In the genomic region with DNA sequence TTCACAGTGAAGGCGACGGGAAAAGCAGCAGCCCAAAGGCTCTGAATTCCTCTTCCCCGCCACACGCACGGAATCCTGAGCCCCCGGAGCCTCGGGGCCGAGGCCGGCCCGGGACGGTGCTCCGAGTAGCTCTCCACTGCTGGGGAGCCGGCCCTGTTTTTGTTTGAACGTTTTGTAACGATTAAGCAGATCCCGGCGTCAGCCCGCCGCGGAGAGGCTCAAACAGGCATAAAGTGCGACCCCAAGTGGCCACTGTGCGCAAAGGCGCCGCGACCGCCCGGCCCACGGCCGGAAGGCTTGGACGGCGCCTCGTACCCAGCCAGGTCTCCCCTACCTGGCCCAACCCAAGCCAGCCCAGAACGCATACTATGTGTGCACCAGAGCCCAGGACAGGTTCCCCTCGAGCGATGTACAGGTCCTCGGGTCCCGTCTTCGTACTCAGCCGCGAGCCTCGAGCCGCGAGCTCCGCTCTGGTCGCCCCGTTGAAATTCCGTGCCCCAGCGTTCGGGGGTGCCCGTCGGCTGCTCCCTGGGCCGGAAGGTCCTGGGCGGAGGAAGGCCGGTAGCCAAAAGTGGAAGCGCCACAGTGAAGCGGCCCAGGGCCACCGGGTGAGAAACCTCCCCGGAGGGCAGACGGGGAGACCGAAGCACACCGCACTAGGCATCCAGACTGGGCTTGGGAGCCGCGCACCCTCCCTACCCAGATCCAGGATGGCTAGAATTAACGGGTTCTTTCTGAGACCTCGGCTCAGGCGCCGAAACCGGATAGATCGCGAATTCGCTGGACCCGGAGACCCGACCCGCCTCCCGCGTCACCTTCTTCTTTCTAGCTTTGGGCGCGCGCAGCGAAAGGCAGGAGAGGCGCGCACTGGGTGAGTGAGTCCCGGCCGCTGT, we compare ENCODE assay signal across 1 cellular context.
A peak's percentile ranks its signal among the peaks of the same experiment; 100 is the strongest.
TF ChIP-seq lines count a peak whose summit lies in the region.

No MANE protein-coding gene starts in this region.

TF ChIP-seq in HepG2, 621 proteins besides CTCF, POLR2A, EP300 and RAD21 (continued from another document and continues in another):
- TF ChIP-seq, protein P1, sequence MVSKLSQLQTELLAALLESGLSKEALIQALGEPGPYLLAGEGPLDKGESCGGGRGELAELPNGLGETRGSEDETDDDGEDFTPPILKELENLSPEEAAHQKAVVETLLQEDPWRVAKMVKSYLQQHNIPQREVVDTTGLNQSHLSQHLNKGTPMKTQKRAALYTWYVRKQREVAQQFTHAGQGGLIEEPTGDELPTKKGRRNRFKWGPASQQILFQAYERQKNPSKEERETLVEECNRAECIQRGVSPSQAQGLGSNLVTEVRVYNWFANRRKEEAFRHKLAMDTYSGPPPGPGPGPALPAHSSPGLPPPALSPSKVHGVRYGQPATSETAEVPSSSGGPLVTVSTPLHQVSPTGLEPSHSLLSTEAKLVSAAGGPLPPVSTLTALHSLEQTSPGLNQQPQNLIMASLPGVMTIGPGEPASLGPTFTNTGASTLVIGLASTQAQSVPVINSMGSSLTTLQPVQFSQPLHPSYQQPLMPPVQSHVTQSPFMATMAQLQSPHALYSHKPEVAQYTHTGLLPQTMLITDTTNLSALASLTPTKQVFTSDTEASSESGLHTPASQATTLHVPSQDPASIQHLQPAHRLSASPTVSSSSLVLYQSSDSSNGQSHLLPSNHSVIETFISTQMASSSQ (IDR thresholded peaks at IDR 0.05; ENCODE audit: low read depth): no peak
- TF ChIP-seq, protein P1 (CRISPR knock-in tag; IDR thresholded peaks at IDR 0.05; ENCODE audit: borderline replicate concordance): no peak
- no peak for TF ChIP-seq ZNF24 (IDR thresholded peaks at IDR 0.05)
- no peak for TF ChIP-seq RFX5 (IDR thresholded peaks at IDR 0.05; ENCODE audit: low read depth, low read length)
- TF ChIP-seq ZNF780A (CRISPR knock-in tag; IDR thresholded peaks at IDR 0.05): no peak
- TF ChIP-seq, protein P2, sequence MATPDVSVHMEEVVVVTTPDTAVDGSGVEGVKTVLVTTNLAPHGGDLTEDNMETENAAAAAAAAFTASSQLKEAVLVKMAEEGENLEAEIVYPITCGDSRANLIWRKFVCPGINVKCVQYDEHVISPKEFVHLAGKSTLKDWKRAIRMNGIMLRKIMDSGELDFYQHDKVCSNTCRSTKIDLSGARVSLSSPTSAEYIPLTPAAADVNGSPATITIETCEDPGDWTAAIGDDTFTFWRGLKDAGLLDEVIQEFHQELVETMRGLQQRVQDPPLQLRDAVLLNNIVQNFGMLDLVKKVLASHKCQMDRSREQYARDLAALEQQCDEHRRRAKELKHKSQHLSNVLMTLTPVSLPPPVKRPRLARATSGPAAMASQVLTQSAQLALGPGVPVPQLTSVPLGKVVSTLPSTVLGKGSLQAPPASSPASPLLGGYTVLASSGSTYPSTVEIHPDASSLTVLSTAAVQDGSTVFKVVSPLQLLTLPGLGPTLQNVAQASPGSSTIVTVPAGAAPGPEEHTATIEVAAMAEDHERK (CRISPR knock-in tag; IDR thresholded peaks at IDR 0.05; ENCODE audit: low read depth): no peak
- no peak for TF ChIP-seq ZNF788 (CRISPR knock-in tag; IDR thresholded peaks at IDR 0.05; ENCODE audit: borderline replicate concordance)
- TF ChIP-seq, protein P3, sequence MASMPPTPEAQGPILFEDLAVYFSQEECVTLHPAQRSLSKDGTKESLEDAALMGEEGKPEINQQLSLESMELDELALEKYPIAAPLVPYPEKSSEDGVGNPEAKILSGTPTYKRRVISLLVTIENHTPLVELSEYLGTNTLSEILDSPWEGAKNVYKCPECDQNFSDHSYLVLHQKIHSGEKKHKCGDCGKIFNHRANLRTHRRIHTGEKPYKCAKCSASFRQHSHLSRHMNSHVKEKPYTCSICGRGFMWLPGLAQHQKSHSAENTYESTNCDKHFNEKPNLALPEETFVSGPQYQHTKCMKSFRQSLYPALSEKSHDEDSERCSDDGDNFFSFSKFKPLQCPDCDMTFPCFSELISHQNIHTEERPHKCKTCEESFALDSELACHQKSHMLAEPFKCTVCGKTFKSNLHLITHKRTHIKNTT (CRISPR knock-in tag; IDR thresholded peaks at IDR 0.05): no peak
- no peak for TF ChIP-seq ZC3H13 (CRISPR knock-in tag; IDR thresholded peaks at IDR 0.05)
- 0 out of 2 replicates have a peak, but pooled peaks have one; percentile 14 for TF ChIP-seq PHF20 (CRISPR knock-in tag; IDR thresholded peaks at IDR 0.05)
- TF ChIP-seq MBD4 (IDR thresholded peaks at IDR 0.05; ENCODE audit: borderline replicate concordance, low read length): no peak
- TF ChIP-seq MAFG (CRISPR knock-in tag; IDR thresholded peaks at IDR 0.05): no peak
- TF ChIP-seq ZNF629 (CRISPR knock-in tag; conservative IDR thresholded peaks at IDR 0.05): no peak
- TF ChIP-seq, protein P4, sequence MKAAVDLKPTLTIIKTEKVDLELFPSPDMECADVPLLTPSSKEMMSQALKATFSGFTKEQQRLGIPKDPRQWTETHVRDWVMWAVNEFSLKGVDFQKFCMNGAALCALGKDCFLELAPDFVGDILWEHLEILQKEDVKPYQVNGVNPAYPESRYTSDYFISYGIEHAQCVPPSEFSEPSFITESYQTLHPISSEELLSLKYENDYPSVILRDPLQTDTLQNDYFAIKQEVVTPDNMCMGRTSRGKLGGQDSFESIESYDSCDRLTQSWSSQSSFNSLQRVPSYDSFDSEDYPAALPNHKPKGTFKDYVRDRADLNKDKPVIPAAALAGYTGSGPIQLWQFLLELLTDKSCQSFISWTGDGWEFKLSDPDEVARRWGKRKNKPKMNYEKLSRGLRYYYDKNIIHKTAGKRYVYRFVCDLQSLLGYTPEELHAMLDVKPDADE (CRISPR knock-in tag; IDR thresholded peaks at IDR 0.05): no peak
- TF ChIP-seq ZNF766 (CRISPR knock-in tag; IDR thresholded peaks at IDR 0.05; ENCODE audit: borderline replicate concordance): no peak
- no peak for TF ChIP-seq ZNF510 (CRISPR knock-in tag; IDR thresholded peaks at IDR 0.05; ENCODE audit: low read depth)
- TF ChIP-seq SMAD9 (CRISPR knock-in tag; IDR thresholded peaks at IDR 0.05): peak; percentile 83
- TF ChIP-seq ZFP82 (CRISPR knock-in tag; IDR thresholded peaks at IDR 0.05; ENCODE audit: borderline replicate concordance): 0 out of 2 replicates have a peak, but pooled peaks have one; percentile 30
- TF ChIP-seq, protein P5, sequence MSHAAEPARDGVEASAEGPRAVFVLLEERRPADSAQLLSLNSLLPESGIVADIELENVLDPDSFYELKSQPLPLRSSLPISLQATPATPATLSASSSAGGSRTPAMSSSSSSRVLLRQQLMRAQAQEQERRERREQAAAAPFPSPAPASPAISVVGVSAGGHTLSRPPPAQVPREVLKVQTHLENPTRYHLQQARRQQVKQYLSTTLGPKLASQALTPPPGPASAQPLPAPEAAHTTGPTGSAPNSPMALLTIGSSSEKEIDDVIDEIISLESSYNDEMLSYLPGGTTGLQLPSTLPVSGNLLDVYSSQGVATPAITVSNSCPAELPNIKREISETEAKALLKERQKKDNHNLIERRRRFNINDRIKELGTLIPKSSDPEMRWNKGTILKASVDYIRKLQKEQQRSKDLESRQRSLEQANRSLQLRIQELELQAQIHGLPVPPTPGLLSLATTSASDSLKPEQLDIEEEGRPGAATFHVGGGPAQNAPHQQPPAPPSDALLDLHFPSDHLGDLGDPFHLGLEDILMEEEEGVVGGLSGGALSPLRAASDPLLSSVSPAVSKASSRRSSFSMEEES (CRISPR knock-in tag; IDR thresholded peaks at IDR 0.05): no peak
- TF ChIP-seq ZFP36L2 (CRISPR knock-in tag; IDR thresholded peaks at IDR 0.05): no peak
- TF ChIP-seq PRMT3 (CRISPR knock-in tag; IDR thresholded peaks at IDR 0.05; ENCODE audit: borderline replicate concordance, low read depth): no peak
- TF ChIP-seq, protein P6, sequence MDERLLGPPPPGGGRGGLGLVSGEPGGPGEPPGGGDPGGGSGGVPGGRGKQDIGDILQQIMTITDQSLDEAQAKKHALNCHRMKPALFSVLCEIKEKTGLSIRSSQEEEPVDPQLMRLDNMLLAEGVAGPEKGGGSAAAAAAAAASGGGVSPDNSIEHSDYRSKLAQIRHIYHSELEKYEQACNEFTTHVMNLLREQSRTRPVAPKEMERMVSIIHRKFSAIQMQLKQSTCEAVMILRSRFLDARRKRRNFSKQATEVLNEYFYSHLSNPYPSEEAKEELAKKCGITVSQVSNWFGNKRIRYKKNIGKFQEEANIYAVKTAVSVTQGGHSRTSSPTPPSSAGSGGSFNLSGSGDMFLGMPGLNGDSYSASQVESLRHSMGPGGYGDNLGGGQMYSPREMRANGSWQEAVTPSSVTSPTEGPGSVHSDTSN (CRISPR knock-in tag; IDR thresholded peaks at IDR 0.05): no peak
- no peak for TF ChIP-seq ZNF367 (CRISPR knock-in tag; IDR thresholded peaks at IDR 0.05; ENCODE audit: borderline replicate concordance)
- TF ChIP-seq FOXM1 (CRISPR knock-in tag; IDR thresholded peaks at IDR 0.05): peak; percentile 56; the same call in 1 of the 2 replicates
- TF ChIP-seq ZSCAN20 (CRISPR knock-in tag; IDR thresholded peaks at IDR 0.05; ENCODE audit: borderline replicate concordance): no peak; the same call in 1 of the 2 replicates
- TF ChIP-seq, protein P7, sequence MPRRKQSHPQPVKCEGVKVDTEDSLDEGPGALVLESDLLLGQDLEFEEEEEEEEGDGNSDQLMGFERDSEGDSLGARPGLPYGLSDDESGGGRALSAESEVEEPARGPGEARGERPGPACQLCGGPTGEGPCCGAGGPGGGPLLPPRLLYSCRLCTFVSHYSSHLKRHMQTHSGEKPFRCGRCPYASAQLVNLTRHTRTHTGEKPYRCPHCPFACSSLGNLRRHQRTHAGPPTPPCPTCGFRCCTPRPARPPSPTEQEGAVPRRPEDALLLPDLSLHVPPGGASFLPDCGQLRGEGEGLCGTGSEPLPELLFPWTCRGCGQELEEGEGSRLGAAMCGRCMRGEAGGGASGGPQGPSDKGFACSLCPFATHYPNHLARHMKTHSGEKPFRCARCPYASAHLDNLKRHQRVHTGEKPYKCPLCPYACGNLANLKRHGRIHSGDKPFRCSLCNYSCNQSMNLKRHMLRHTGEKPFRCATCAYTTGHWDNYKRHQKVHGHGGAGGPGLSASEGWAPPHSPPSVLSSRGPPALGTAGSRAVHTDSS (CRISPR knock-in tag; conservative IDR thresholded peaks at IDR 0.05): no peak
- no peak for TF ChIP-seq ZBTB21 (CRISPR knock-in tag; IDR thresholded peaks at IDR 0.05)
- TF ChIP-seq KLF9 (CRISPR knock-in tag; IDR thresholded peaks at IDR 0.05; ENCODE audit: low read depth): no peak
- TF ChIP-seq ZKSCAN1 (IDR thresholded peaks at IDR 0.05; ENCODE audit: low read length): no peak
- TF ChIP-seq POLR2AphosphoS2 (IDR thresholded peaks at IDR 0.05; ENCODE audit: low read depth, low read length): no peak
- TF ChIP-seq JUNB (CRISPR knock-in tag; IDR thresholded peaks at IDR 0.05; ENCODE audit: borderline replicate concordance): no peak
- TF ChIP-seq, protein P8, sequence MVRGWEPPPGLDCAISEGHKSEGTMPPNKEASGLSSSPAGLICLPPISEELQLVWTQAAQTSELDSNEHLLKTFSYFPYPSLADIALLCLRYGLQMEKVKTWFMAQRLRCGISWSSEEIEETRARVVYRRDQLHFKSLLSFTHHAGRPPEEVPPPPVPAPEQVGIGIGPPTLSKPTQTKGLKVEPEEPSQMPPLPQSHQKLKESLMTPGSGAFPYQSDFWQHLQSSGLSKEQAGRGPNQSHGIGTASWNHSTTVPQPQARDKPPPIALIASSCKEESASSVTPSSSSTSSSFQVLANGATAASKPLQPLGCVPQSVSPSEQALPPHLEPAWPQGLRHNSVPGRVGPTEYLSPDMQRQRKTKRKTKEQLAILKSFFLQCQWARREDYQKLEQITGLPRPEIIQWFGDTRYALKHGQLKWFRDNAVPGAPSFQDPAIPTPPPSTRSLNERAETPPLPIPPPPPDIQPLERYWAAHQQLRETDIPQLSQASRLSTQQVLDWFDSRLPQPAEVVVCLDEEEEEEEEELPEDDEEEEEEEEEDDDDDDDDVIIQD (CRISPR knock-in tag; IDR thresholded peaks at IDR 0.05; ENCODE audit: low read depth): no peak
- TF ChIP-seq ZNF589 (CRISPR knock-in tag; conservative IDR thresholded peaks at IDR 0.05): no peak
- TF ChIP-seq TCF12 (IDR thresholded peaks at IDR 0.05): no peak
- no peak for TF ChIP-seq TCF12 (CRISPR knock-in tag; IDR thresholded peaks at IDR 0.05)
- TF ChIP-seq, protein P9, sequence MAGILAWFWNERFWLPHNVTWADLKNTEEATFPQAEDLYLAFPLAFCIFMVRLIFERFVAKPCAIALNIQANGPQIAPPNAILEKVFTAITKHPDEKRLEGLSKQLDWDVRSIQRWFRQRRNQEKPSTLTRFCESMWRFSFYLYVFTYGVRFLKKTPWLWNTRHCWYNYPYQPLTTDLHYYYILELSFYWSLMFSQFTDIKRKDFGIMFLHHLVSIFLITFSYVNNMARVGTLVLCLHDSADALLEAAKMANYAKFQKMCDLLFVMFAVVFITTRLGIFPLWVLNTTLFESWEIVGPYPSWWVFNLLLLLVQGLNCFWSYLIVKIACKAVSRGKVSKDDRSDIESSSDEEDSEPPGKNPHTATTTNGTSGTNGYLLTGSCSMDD (CRISPR knock-in tag; IDR thresholded peaks at IDR 0.05): no peak
- TF ChIP-seq ZBTB38 (CRISPR knock-in tag; IDR thresholded peaks at IDR 0.05): no peak
- no peak for TF ChIP-seq NR2C2 (CRISPR knock-in tag; IDR thresholded peaks at IDR 0.05; ENCODE audit: borderline replicate concordance)
- no peak for TF ChIP-seq ZNF75D (CRISPR knock-in tag; IDR thresholded peaks at IDR 0.05; ENCODE audit: borderline replicate concordance)
- peak; percentile 2 for TF ChIP-seq ZNF781 (CRISPR knock-in tag; IDR thresholded peaks at IDR 0.05; ENCODE audit: borderline replicate concordance, not compliant biosample characterization)
- no peak for TF ChIP-seq NAIF1 (CRISPR knock-in tag; IDR thresholded peaks at IDR 0.05; ENCODE audit: borderline replicate concordance)
- no peak for TF ChIP-seq ZNF546 (CRISPR knock-in tag; conservative IDR thresholded peaks at IDR 0.05)
- no peak for TF ChIP-seq HNRNPK (IDR thresholded peaks at IDR 0.05; ENCODE audit: low read depth, low read length, poor library complexity, severe bottlenecking)
- TF ChIP-seq, protein P10, sequence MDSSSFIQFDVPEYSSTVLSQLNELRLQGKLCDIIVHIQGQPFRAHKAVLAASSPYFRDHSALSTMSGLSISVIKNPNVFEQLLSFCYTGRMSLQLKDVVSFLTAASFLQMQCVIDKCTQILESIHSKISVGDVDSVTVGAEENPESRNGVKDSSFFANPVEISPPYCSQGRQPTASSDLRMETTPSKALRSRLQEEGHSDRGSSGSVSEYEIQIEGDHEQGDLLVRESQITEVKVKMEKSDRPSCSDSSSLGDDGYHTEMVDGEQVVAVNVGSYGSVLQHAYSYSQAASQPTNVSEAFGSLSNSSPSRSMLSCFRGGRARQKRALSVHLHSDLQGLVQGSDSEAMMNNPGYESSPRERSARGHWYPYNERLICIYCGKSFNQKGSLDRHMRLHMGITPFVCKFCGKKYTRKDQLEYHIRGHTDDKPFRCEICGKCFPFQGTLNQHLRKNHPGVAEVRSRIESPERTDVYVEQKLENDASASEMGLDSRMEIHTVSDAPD (CRISPR knock-in tag; IDR thresholded peaks at IDR 0.05): no peak
- TF ChIP-seq GZF1 (CRISPR knock-in tag; IDR thresholded peaks at IDR 0.05): no peak
